ENCODE assay signal across 15 cellular contexts in genomic region chr12:62520361-62520760, GRCh38. TPM values are rescaled to one million over a fixed set of nuclear protein-coding genes. Genes with fewer than 3 reads are reported as not detected.
A peak's percentile ranks its signal among the peaks of the same experiment; 100 is the strongest.
DNase-seq lines count a peak whose midpoint lies in the region; ATAC-seq and TF ChIP-seq lines count a peak whose summit lies in the region.
"Had no signal": no experiment of that assay in that cellular context is flagged by ENCODE, and none has a peak within 500 bp of the region (broad histone marks: within the 10 kb centered on the region; RNA-seq: fewer than 3 reads in every experiment).

No MANE protein-coding gene starts in this region.

- no peak overlapping the region for H3K14ac ChIP-seq in IMR-90 (replicated peaks; ENCODE audit: low read depth, low read length)

- H4K20me1 ChIP-seq in IMR-90 (ENCODE audit: insufficient read depth, low read length): no peaks in the 10 kb centered on the region

- no peaks in the 10 kb centered on the region for H3K4me1 ChIP-seq in IMR-90 (ENCODE audit: control insufficient read depth, insufficient read depth, low read length)

- no peak for TF ChIP-seq RAD21 in IMR-90 (IDR thresholded peaks at IDR 0.05; ENCODE audit: low read length)

- dilution Hi-C loops in IMR-90 (cut with HindIII; ENCODE audit: low sequenced_read_pairs, unreplicated experiment): no loop called here

- no peak overlapping the region for H2BK5ac ChIP-seq in IMR-90 (ENCODE audit: low read depth, low read length, poor library complexity, severe bottlenecking)

- no peak overlapping the region; the same call in 1 of the 2 replicates for H3K4ac ChIP-seq in IMR-90 (ENCODE audit: low read depth, low read length)

- no peak overlapping the region for H4K91ac ChIP-seq in IMR-90 (ENCODE audit: insufficient read depth, low read depth, low read length)

- peak; percentile 1 for DNase-seq in COR-L47 (lab: John Stamatoyannopoulos, UW)
- DNase-seq in IMR-90: no peak
- no peak for DNase-seq in caudate nucleus (lab: John Stamatoyannopoulos, UW)
- peak; percentile 42 for DNase-seq in pons (ENCODE audit: low spot score)
- DNase-seq in NCI-H510A (lab: John Stamatoyannopoulos, UW): no peak
- no peak for DNase-seq in stimulated activated CD4-positive, alpha-beta T cell treated with anti-CD3 and anti-CD28 coated beads, Interleukin-2, amount 100 ng/mL, for 24 hours
- DNase-seq: GDM1; H7; MV-4-11; NCI-H1436 treated with DMSO at 0.1 percent for 48 hours; NCI-H2227 treated with DMSO at 0.1 percent for 48 hours; NCI-H524; NK-92 treated with Interleukin-12 subunit alpha and Interleukin-12 subunit beta, amount 100 ng/mL, for 24 hours; SW 1271 had no signal

- H2AK9ac ChIP-seq in IMR-90 (replicated peaks; ENCODE audit: low read depth, low read length, poor library complexity): no peak overlapping the region

- H2AFZ ChIP-seq in IMR-90 (replicated peaks; ENCODE audit: low read length, poor library complexity): no peak overlapping the region

- H3K9me3 ChIP-seq in IMR-90 (ENCODE audit: control insufficient read depth, insufficient read depth, low read length): no peaks in the 10 kb centered on the region

- H3K56ac ChIP-seq in IMR-90 (ENCODE audit: extremely low read depth, insufficient read depth, low read length): no peak overlapping the region

- no peak overlapping the region for H3K23ac ChIP-seq in IMR-90 (ENCODE audit: low read depth, low read length)

- H3K27ac ChIP-seq in IMR-90 (ENCODE audit: insufficient read depth, low read length): peak overlapping the region; percentile 14; the same call in 1 of the 2 replicates
- H3K27ac ChIP-seq in caudate nucleus (ENCODE audit: low read depth, low read length): peak overlapping the region; percentile 33

- H3K4me3 ChIP-seq in IMR-90 (ENCODE audit: insufficient read depth, low read depth, low read length): no peak overlapping the region

- in situ Hi-C loops in IMR-90 (cut with MboI; ENCODE audit: low sequenced_read_pairs): no loop called here

- 0 out of 2 replicates have a peak, but pooled peaks cover 2% of the 10 kb centered on the region for H3K9me1 ChIP-seq in IMR-90 (ENCODE audit: insufficient read depth, low read length)

- H3K18ac ChIP-seq in IMR-90 (ENCODE audit: low read depth, low read length): no peak overlapping the region

- no peak for TF ChIP-seq CTCF in IMR-90 (conservative IDR thresholded peaks at IDR 0.05; ENCODE audit: low read depth, low read length)

- BruUV-seq in IMR-90 (replicated peaks; lab: Mats Ljungman, UMichigan): no TSS peak

- POLR2A ChIA-PET in IMR-90 (lab: Charles Lee; ENCODE audit: unreplicated experiment): no interaction called here

- intact Hi-C loops in IMR-90 (cut with micrococcal nuclease): loop anchor here (5.0 to 10.0 kb wide), 2 partner anchors 46 to 277 kb away; no protein-coding TSS in a partner anchor

- TF ChIP-seq POLR2A in IMR-90 (IDR thresholded peaks at IDR 0.05; ENCODE audit: low read depth, low read length): no peak

- WGBS in IMR-90 (ENCODE audit: extremely low coverage in 2 of 2, insufficient read length in 1 of 2), 2 experiments: no CpG with 5 or more reads among the region's 5 CpGs

- H2BK15ac ChIP-seq in IMR-90 (ENCODE audit: low read depth, low read length): no peak overlapping the region

- H2BK20ac ChIP-seq in IMR-90 (ENCODE audit: low read depth, low read length): no peak overlapping the region

- 0 out of 4 replicates have a peak overlapping the region, but pooled peaks of 1 of the 2 experiments have one; percentile 53 for H4K8ac ChIP-seq in IMR-90 (ENCODE audit: low read depth in 2 of 2, low read length in 2 of 2)

- CTCF ChIA-PET in IMR-90 (lab: Yijun Ruan, JAX): interaction anchor here (0.6 to 0.9 kb wide), 2 partner anchors 14 to 21 kb away, joined by 3 to 5 read pairs; no protein-coding TSS in a partner anchor

- H4K5ac ChIP-seq in IMR-90 (ENCODE audit: low read depth, low read length): no peak overlapping the region

- H3K27me3 ChIP-seq in IMR-90 (ENCODE audit: control insufficient read depth, insufficient read depth, low read length): no peaks in the 10 kb centered on the region

- no peak for ATAC-seq in IMR-90 (ENCODE audit: low read depth)
- no peak for ATAC-seq in GM19328 (IDR thresholded peaks at IDR 0.05; ENCODE audit: unreplicated experiment)

- no peak overlapping the region for H2AK5ac ChIP-seq in IMR-90 (ENCODE audit: low read depth, low read length)

- H3K9ac ChIP-seq in IMR-90 (ENCODE audit: low read depth, low read length): no peak overlapping the region

- peaks cover 11% of the 10 kb centered on the region; the same call in 1 of the 2 replicates for H3K36me3 ChIP-seq in IMR-90 (ENCODE audit: control insufficient read depth, insufficient read depth, low read length)

- H2BK120ac ChIP-seq in IMR-90 (ENCODE audit: low read depth, low read length): no peak overlapping the region

- H3K79me1 ChIP-seq in IMR-90 (ENCODE audit: low read depth in 1 of 2, low read length in 2 of 2): no peaks in the 10 kb centered on the region

- H3K4me2 ChIP-seq in IMR-90 (ENCODE audit: low read depth, low read length): no peak overlapping the region

TF ChIP-seq in IMR-90, 13 proteins besides CTCF, POLR2A, EP300 and RAD21:
- TF ChIP-seq CEBPB (IDR thresholded peaks at IDR 0.05; ENCODE audit: low read depth, low read length): no peak
- no peak for TF ChIP-seq BHLHE40 (IDR thresholded peaks at IDR 0.05; ENCODE audit: low read depth, low read length)
- TF ChIP-seq MAZ (IDR thresholded peaks at IDR 0.05; ENCODE audit: borderline replicate concordance, low read depth, low read length): no peak
- no peak for TF ChIP-seq ELK1 (IDR thresholded peaks at IDR 0.05; ENCODE audit: borderline replicate concordance, low read depth, low read length)
- no peak for TF ChIP-seq RFX5 (IDR thresholded peaks at IDR 0.05; ENCODE audit: low read depth, low read length)
- TF ChIP-seq MAFK (IDR thresholded peaks at IDR 0.05; ENCODE audit: low read depth, low read length): no peak
- no peak for TF ChIP-seq MXI1 (IDR thresholded peaks at IDR 0.05; ENCODE audit: borderline replicate concordance, low read depth, low read length)
- TF ChIP-seq CHD1 (IDR thresholded peaks at IDR 0.05; ENCODE audit: low read depth, low read length): no peak

RNA-seq across cellular contexts. Expression of gene MON2, which starts 53.7 kb away (rescaled TPM):
- 39.3 and 45.0 TPM in 2 replicates for total RNA-seq in IMR-90 (2012; rRNA removed)
- 9.9 and 13.2 TPM in 2 replicates for polyA plus RNA-seq in IMR-90 (2012; rRNA removed)
- polyA plus RNA-seq in IMR-90 (2012; cell fraction: cytosol; rRNA removed): 1.3 and 2.0 TPM in 2 replicates
- 3.8 and 74.2 TPM in 2 replicates for polyA plus RNA-seq in IMR-90 (2012; cell fraction: nucleus; rRNA removed; ENCODE audit: low replicate concordance)

Comparison
In these comparisons a context has a peak if more than half of its experiments do, and no peak if none do; other contexts are left out.
1. DNase-seq: peak in COR-L47 (single experiment) and pons (single experiment); none in IMR-90 (single experiment), caudate nucleus (0 of 61), NCI-H510A (single experiment) and stimulated activated CD4-positive, alpha-beta T cell treated with anti-CD3 and anti-CD28 coated beads, Interleukin-2, amount 100 ng/mL, for 24 hours (0 of 2).